Comparison of ENCODE assay signal across 8 cellular contexts in genomic region chr9:136484153-136485048, GRCh38. TPM values are rescaled to one million over a fixed set of nuclear protein-coding genes. Genes with fewer than 3 reads are reported as not detected.
DNase-seq lines count a peak whose midpoint lies in the region; ATAC-seq and TF ChIP-seq lines count a peak whose summit lies in the region.

No MANE protein-coding gene starts in this region.

- H3K4me1 Mint-ChIP-seq in brain = peaks cover 48% of the 10 kb centered on the region
- peaks cover 14% of the 10 kb centered on the region for H3K4me1 Mint-ChIP-seq in type B pancreatic cell (ENCODE audit: unreplicated experiment)

- peak overlapping the region; percentile 93 to 97 (median 96) for H3K27ac ChIP-seq in right lobe of liver

- peaks cover 0 to 8% (median 0%) of the 10 kb centered on the region in 4 donors for H3K36me3 ChIP-seq in right lobe of liver

- peaks cover 6% of the 10 kb centered on the region for H3K27me3 Mint-ChIP-seq in brain
- H3K27me3 Mint-ChIP-seq in type B pancreatic cell = no peaks in the 10 kb centered on the region

- intact Hi-C loops in right lobe of liver (cut with DNase I) = loop anchor here in 1 of 2 donors (5.0 kb wide), 1 partner anchor 143 kb away; no protein-coding TSS in a partner anchor

- peak overlapping the region; percentile 68 to 86 (median 85) for H3K4me3 ChIP-seq in right lobe of liver

- peak; percentile 86 for TF ChIP-seq POLR2A in right lobe of liver (IDR thresholded peaks at IDR 0.05)

- H3K27ac Mint-ChIP-seq in brain (peak overlapping the region in 4 of 5 experiments; percentile 56 to 90 (median 72)), type B pancreatic cell (peak overlapping the region; percentile 89)

- H3K9me3 Mint-ChIP-seq in brain = no peaks in the 10 kb centered on the region
- H3K9me3 Mint-ChIP-seq in type B pancreatic cell = no peaks in the 10 kb centered on the region

- H3K9me3 ChIP-seq in right lobe of liver = no peaks in the 10 kb centered on the region

- no peaks in the 10 kb centered on the region for H3K27me3 ChIP-seq in right lobe of liver

- peak; percentile 4 to 27 (median 18) for ATAC-seq in right lobe of liver

- H3K36me3 Mint-ChIP-seq in brain (peaks cover 7% of the 10 kb centered on the region), type B pancreatic cell (no peaks in the 10 kb centered on the region)

- DNase-seq in NCI-H1417 (lab: John Stamatoyannopoulos, UW) (peak in 2 of 3 experiments; percentile 66 to 77), NCI-H1417 treated with DMSO at 0.1 percent for 48 hours (lab: John Stamatoyannopoulos, UW) (no peak), NCI-H2196 (lab: John Stamatoyannopoulos, UW; ENCODE audit: unreplicated experiment) (peak; percentile 29), right lobe of liver (peak; percentile 78 to 84 (median 83)), type B pancreatic cell (ENCODE audit: extremely low spot score, unreplicated experiment) (no peak), AG08396 (ENCODE audit: low spot score) (no peak), NCI-H1092 treated with DMSO at 0.1 percent for 48 hours (lab: John Stamatoyannopoulos, UW) (no peak)

- peaks cover 0 to 48% (median 22%) of the 10 kb centered on the region in 4 donors for H3K4me1 ChIP-seq in right lobe of liver

- WGBS in right lobe of liver (ENCODE audit: insufficient coverage, low coverage, low lambda C conversion rate, missing lambda C conversion rate) = 10% methylated on average over 2 of the region's 59 CpGs

- peak overlapping the region; percentile 66 to 78 (median 76) for H3K4me3 Mint-ChIP-seq in brain
- peak overlapping the region; percentile 81 for H3K4me3 Mint-ChIP-seq in type B pancreatic cell

- no peak for TF ChIP-seq CTCF in brain (conservative IDR thresholded peaks at IDR 0.05)
- TF ChIP-seq CTCF in right lobe of liver (IDR thresholded peaks at IDR 0.05) = peak in 1 of 4 donors; percentile 2
- no peak for TF ChIP-seq CTCF in type B pancreatic cell (conservative IDR thresholded peaks at IDR 0.05)

RNA-seq across cellular contexts. Expression of gene SEC16A, which starts 1.6 kb away (rescaled TPM):
- 80.6 TPM for polyA plus RNA-seq in brain (ENCODE audit: insufficient read depth, low read depth, low replicate concordance)
- total RNA-seq in right lobe of liver (100 to 1,000 TPM in 2 of 6 experiments, 10 to 100 TPM in 4; 46.9 to 108 (median 72.0) TPM), type B pancreatic cell (ENCODE audit: low replicate concordance) (74.6 and 95.0 TPM in 2 replicates)

RNA-seq across cellular contexts. Expression of gene INPP5E, which starts 44.8 kb away (rescaled TPM):
- 10.7 TPM for polyA plus RNA-seq in brain (ENCODE audit: insufficient read depth, low read depth, low replicate concordance)
- total RNA-seq in right lobe of liver (1 to 10 TPM; 5.9 to 7.6 (median 6.0) TPM), type B pancreatic cell (ENCODE audit: low replicate concordance) (13.8 and 24.0 TPM in 2 replicates)

Comparison
In these comparisons a context has a peak if more than half of its experiments do, and no peak if none do; other contexts are left out.
1. DNase-seq: peak in NCI-H1417 (2 of 3), NCI-H2196 (single experiment) and right lobe of liver (3 of 3); none in NCI-H1417 treated with DMSO at 0.1 percent for 48 hours (single experiment), type B pancreatic cell (single experiment), AG08396 (single experiment) and NCI-H1092 treated with DMSO at 0.1 percent for 48 hours (single experiment).